11 cellular contexts compared by ENCODE assay signal in genomic region chr21:31161157-31161556, GRCh38.
DNase-seq lines count a peak whose midpoint lies in the region; ATAC-seq, FAIRE-seq and TF ChIP-seq lines count a peak whose summit lies in the region.
"Had no signal": no experiment of that assay in that cellular context is flagged by ENCODE, and none has a peak within 500 bp of the region (broad histone marks: within the 10 kb centered on the region; RNA-seq: fewer than 3 reads in every experiment).

No MANE protein-coding gene starts in this region.

- H3K27me3 Mint-ChIP-seq in CD4-positive, alpha-beta T cell, result no peaks in the 10 kb centered on the region
- H3K27me3 Mint-ChIP-seq in neural crest cell (ENCODE audit: low read depth), result no peaks in the 10 kb centered on the region

- H2BK12ac ChIP-seq in H1 (ENCODE audit: low read depth, low read length), result no peak overlapping the region; the same call in 1 of the 2 replicates

- no peaks in the 10 kb centered on the region for H3K79me2 ChIP-seq in H1 (ENCODE audit: control insufficient read depth in 1 of 2, insufficient read depth in 2 of 2, low read length in 2 of 2)

- POLR2A ChIA-PET in CD4-positive, alpha-beta T cell (lab: Charles Lee), result interaction anchor here (0.7 to 10.7 kb wide), 5 partner anchors 14 to 62 kb away, joined by 3 to 100 read pairs (median 5); no protein-coding TSS in a partner anchor
- POLR2A ChIA-PET in H1 (lab: Charles Lee; ENCODE audit: partially characterized antibody), result no interaction called here

- TF ChIP-seq POLR2A in H1 (IDR thresholded peaks at IDR 0.05; ENCODE audit: control extremely low read depth in 1 of 2, low read depth in 2 of 2, low read length in 2 of 2), result no peak

- H2BK15ac ChIP-seq in H1 (ENCODE audit: low read length), result no peak overlapping the region

- intact Hi-C loops in CD4-positive, alpha-beta T cell (cut with DNase I, micrococcal nuclease), result no loop called here
- intact Hi-C loops in Right ventricle myocardium superior (cut with DNase I), result no loop called here

- no peak overlapping the region for H2BK120ac ChIP-seq in H1 (replicated peaks; ENCODE audit: low read depth, low read length)

- TF ChIP-seq CTCF in CD4-positive, alpha-beta T cell (IDR thresholded peaks at IDR 0.05), result no peak
- TF ChIP-seq CTCF in H1 (IDR thresholded peaks at IDR 0.05; ENCODE audit: control extremely low read depth in 1 of 3, insufficient read depth in 1 of 3, low read depth in 1 of 3, low read length in 3 of 3) (no peak), neural crest cell (conservative IDR thresholded peaks at IDR 0.05) (no peak)

- no peak for TF ChIP-seq EP300 in H1 (IDR thresholded peaks at IDR 0.05; ENCODE audit: borderline replicate concordance in 1 of 2, low read depth in 2 of 2, low read length in 2 of 2)

- peak overlapping the region; percentile 72 for H3K27ac ChIP-seq in CD4-positive, alpha-beta T cell (ENCODE audit: low read depth, low read length)
- H3K27ac ChIP-seq in H1 (ENCODE audit: low read depth, low read length), result no peak overlapping the region
- H3K27ac ChIP-seq: SK-N-MC had no signal

- H3K14ac ChIP-seq in H1 (ENCODE audit: insufficient read length), result no peak overlapping the region

- H2AFZ ChIP-seq in H1 (ENCODE audit: low read length), result no peak overlapping the region

- peaks cover 0 to 10% (median 4%) of the 10 kb centered on the region in 4 experiments; a peak in 3 of 8 replicates for H3K36me3 ChIP-seq in H1 (ENCODE audit: control insufficient read depth in 2 of 4, insufficient read depth in 4 of 4, low read length in 3 of 4)

- H2AK5ac ChIP-seq in H1 (ENCODE audit: low read depth, low read length), result no peak overlapping the region

- H3K4me3 ChIP-seq in H1 (ENCODE audit: extremely low read depth in 1 of 4, insufficient read depth in 2 of 4, low read depth in 3 of 4, low read length in 4 of 4), result peak overlapping the region in 1 of 4 experiments; percentile 50; a peak in 3 of 8 replicates
- H3K4me3 ChIP-seq: SK-N-MC had no signal

- peaks cover 9% of the 10 kb centered on the region for H3K9me3 ChIP-seq in CD4-positive, alpha-beta T cell (ENCODE audit: control insufficient read depth, low read length)
- peaks cover 9 to 10% of the 10 kb centered on the region in 2 experiments; a peak in 3 of 4 replicates for H3K9me3 ChIP-seq in H1 (ENCODE audit: insufficient read depth in 2 of 2, low read depth in 1 of 2, low read length in 1 of 2)

- H4K20me1 ChIP-seq in H1 (replicated peaks in 1 of 2; ENCODE audit: control insufficient read depth in 1 of 2, insufficient read depth in 2 of 2, low read length in 2 of 2), result no peaks in the 10 kb centered on the region

- H3K9me3 Mint-ChIP-seq in CD4-positive, alpha-beta T cell, result no peaks in the 10 kb centered on the region
- H3K9me3 Mint-ChIP-seq in neural crest cell, result no peaks in the 10 kb centered on the region

- no peak overlapping the region for H2BK20ac ChIP-seq in H1 (ENCODE audit: low read length)

- H3K27me3 ChIP-seq in CD4-positive, alpha-beta T cell (ENCODE audit: control insufficient read depth, insufficient read depth, low read length), result no peaks in the 10 kb centered on the region
- no peaks in the 10 kb centered on the region; a peak in 1 of 7 replicates for H3K27me3 ChIP-seq in H1 (replicated peaks in 1 of 4; ENCODE audit: control insufficient read depth in 3 of 4, extremely low read depth in 1 of 4, insufficient read depth in 3 of 4, low read length in 3 of 4)

- H4K5ac ChIP-seq in H1 (ENCODE audit: insufficient read length, low read depth, low read length), result no peak overlapping the region

- CTCF ChIA-PET in CD4-positive, alpha-beta T cell (lab: Charles Lee), result interaction anchor here (1.1 to 3.3 kb wide), 2 partner anchors 12 to 20 kb away, joined by 3 to 11 read pairs; no protein-coding TSS in a partner anchor
- CTCF ChIA-PET in H1 (lab: Charles Lee; ENCODE audit: partially characterized antibody), result interaction anchor here (0.8 to 1.9 kb wide), 8 partner anchors 10 to 398 kb away, joined by 3 to 6 read pairs (median 4); no protein-coding TSS in a partner anchor

- H3K23me2 ChIP-seq in H1 (ENCODE audit: low read depth, low read length), result no peaks in the 10 kb centered on the region; the same call in 1 of the 2 replicates

- no peak overlapping the region for H3K18ac ChIP-seq in H1 (ENCODE audit: extremely low read depth, low read length)

- 37% methylated on average over 5 of the region's 5 CpGs; no CpG with 5 or more reads in 1 of the 2 experiments for WGBS in H1 (ENCODE audit: extremely low coverage in 1 of 2, insufficient coverage in 1 of 2, insufficient read length in 1 of 2, insufficient replicate concordance in 2 of 2, low coverage in 1 of 2, low lambda C conversion rate in 2 of 2, missing lambda C conversion rate in 1 of 2), 2 experiments

- no peak overlapping the region for H2BK5ac ChIP-seq in H1 (ENCODE audit: low read depth, low read length)

- H3K27ac Mint-ChIP-seq in CD4-positive, alpha-beta T cell, result peak overlapping the region; percentile 86
- no peak overlapping the region for H3K27ac Mint-ChIP-seq in neural crest cell (ENCODE audit: unreplicated experiment)

- H3K23ac ChIP-seq in H1 (ENCODE audit: insufficient read length), result no peak overlapping the region

- H3K36me3 Mint-ChIP-seq in CD4-positive, alpha-beta T cell (ENCODE audit: low read depth), result peaks cover 63% of the 10 kb centered on the region
- H3K36me3 Mint-ChIP-seq in neural crest cell (ENCODE audit: low read depth), result peaks cover 11% of the 10 kb centered on the region

- no peak overlapping the region for H3K56ac ChIP-seq in H1 (replicated peaks; ENCODE audit: insufficient read length, low read depth, low read length)

- peaks cover 7 to 22% (median 12%) of the 10 kb centered on the region in 4 experiments; a peak in 6 of 7 replicates for H3K4me1 ChIP-seq in H1 (replicated peaks in 1 of 4; ENCODE audit: control insufficient read depth in 3 of 4, insufficient read depth in 4 of 4, low read length in 3 of 4)

- no peak overlapping the region for H4K91ac ChIP-seq in H1 (replicated peaks; ENCODE audit: insufficient read length, low read length)

- peak; percentile 42 for ATAC-seq in CD4-positive, alpha-beta T cell (ENCODE audit: poor library complexity)
- ATAC-seq in HG03354 (IDR thresholded peaks at IDR 0.05; ENCODE audit: poor library complexity, severe bottlenecking, unreplicated experiment) (no peak), Right ventricle myocardium superior (ENCODE audit: poor library complexity) (no peak)
- ATAC-seq: left colon had no signal

- FAIRE-seq in H1 (lab: Jason Lieb, UNC), result no peak

- H3K4me3 Mint-ChIP-seq in CD4-positive, alpha-beta T cell, result peak overlapping the region; percentile 70
- H3K4me3 Mint-ChIP-seq in neural crest cell, result peak overlapping the region; percentile 86

- DNase-seq in CD4-positive, alpha-beta T cell, result peak in 1 of 10 experiments; percentile 25
- DNase-seq in LHCN-M2 (ENCODE audit: low read depth) (peak; percentile 66), H1 (ENCODE audit: low read depth in 1 of 2, low spot score in 2 of 2) (no peak), neural crest cell (ENCODE audit: low read depth, low spot score) (peak; percentile 16), NCI-H146 (lab: John Stamatoyannopoulos, UW) (no peak), NCI-H524 (lab: John Stamatoyannopoulos, UW) (no peak), Right ventricle myocardium superior (no peak)
- DNase-seq: Kasumi-1, left colon had no signal

- H3K4ac ChIP-seq in H1 (replicated peaks; ENCODE audit: insufficient read length, low read depth, low read length), result no peak overlapping the region

- H3K79me1 ChIP-seq in H1 (ENCODE audit: low read depth, low read length), result no peaks in the 10 kb centered on the region

- peaks cover 93% of the 10 kb centered on the region for H3K4me1 Mint-ChIP-seq in CD4-positive, alpha-beta T cell (ENCODE audit: low read depth)
- peaks cover 39% of the 10 kb centered on the region for H3K4me1 Mint-ChIP-seq in neural crest cell

- peak overlapping the region; percentile 68 to 70 for H3K4me2 ChIP-seq in H1 (ENCODE audit: insufficient read depth in 1 of 2, low read depth in 2 of 2, low read length in 2 of 2)

- no peak for TF ChIP-seq RAD21 in H1 (IDR thresholded peaks at IDR 0.05 in 1 of 2, conservative IDR thresholded peaks at IDR 0.05 in 1 of 2; ENCODE audit: low read depth in 2 of 2, low read length in 2 of 2)

- H4K8ac ChIP-seq in H1 (ENCODE audit: extremely low read depth, insufficient read depth, low read length), result no peak overlapping the region

- H3K9ac ChIP-seq in H1 (replicated peaks in 1 of 4; ENCODE audit: extremely low read depth in 1 of 4, low read depth in 3 of 4, low read length in 3 of 4), result no peak overlapping the region

TF ChIP-seq in H1, 55 proteins besides CTCF, POLR2A, EP300 and RAD21:
- no peak for TF ChIP-seq EGR1 (IDR thresholded peaks at IDR 0.05; ENCODE audit: borderline replicate concordance, low read depth, low read length)
- TF ChIP-seq TEAD4 (IDR thresholded peaks at IDR 0.05; ENCODE audit: low read depth, low read length), result peak; percentile 67; the same call in 1 of the 2 replicates
TF ChIP-seq in H1: peak in this region for 1.

Comparison
In these comparisons a context has a peak if more than half of its experiments do, and no peak if none do; other contexts are left out.
1. DNase-seq: peak in LHCN-M2 (single experiment) and neural crest cell (single experiment); none in H1 (0 of 2), NCI-H146 (single experiment), NCI-H524 (0 of 2) and Right ventricle myocardium superior (single experiment).